8 cellular contexts compared by ENCODE assay signal in genomic region chr5:54944364-54944763, GRCh38. TPM values are rescaled to one million over a fixed set of nuclear protein-coding genes. Genes with fewer than 3 reads are reported as not detected.
DNase-seq lines count a peak whose midpoint lies in the region; TF ChIP-seq lines count a peak whose summit lies in the region.

No MANE protein-coding gene starts in this region.

- DNase-seq in SKM-1 treated with dmso at 0.1 percent for 144 hours (lab: John Stamatoyannopoulos, UW; ENCODE audit: unreplicated experiment) (peak; percentile 3), SKM-1 (lab: John Stamatoyannopoulos, UW; ENCODE audit: unreplicated experiment) (no peak), M059J (ENCODE audit: low read depth) (peak; percentile 34), glutamatergic neuron (no peak), NCI-H1048 (lab: John Stamatoyannopoulos, UW) (no peak), NCI-H2171 treated with DMSO at 0.1 percent for 48 hours (lab: John Stamatoyannopoulos, UW) (no peak)
- DNase-seq in activated gamma-delta T cell treated with anti-CD3 and anti-CD28 coated beads, Interleukin-2, amount 50 U/mL, for 16 hours (ENCODE audit: low read depth): peak; percentile 25
- DNase-seq in stimulated activated CD8-positive, alpha-beta memory T cell treated with anti-CD3 and anti-CD28 coated beads, Interleukin-15, amount 100 ng/mL, for 1 hour (ENCODE audit: low read depth): peak; percentile 24

- H3K4me1 Mint-ChIP-seq in glutamatergic neuron (ENCODE audit: low read depth, unreplicated experiment): no peaks in the 10 kb centered on the region

- H3K9me3 Mint-ChIP-seq in glutamatergic neuron (ENCODE audit: unreplicated experiment): no peaks in the 10 kb centered on the region

- H3K27me3 Mint-ChIP-seq in glutamatergic neuron (ENCODE audit: unreplicated experiment): no peaks in the 10 kb centered on the region

- TF ChIP-seq CTCF in glutamatergic neuron (IDR thresholded peaks at IDR 0.05; ENCODE audit: partially characterized antibody, unreplicated experiment): peak; percentile 87

- no peak overlapping the region for H3K4me3 Mint-ChIP-seq in glutamatergic neuron (ENCODE audit: unreplicated experiment)

- H3K36me3 Mint-ChIP-seq in glutamatergic neuron (ENCODE audit: unreplicated experiment): no peaks in the 10 kb centered on the region

- no peak overlapping the region for H3K27ac Mint-ChIP-seq in glutamatergic neuron (ENCODE audit: unreplicated experiment)

RNA-seq across cellular contexts. Expression of gene ESM1, which starts 41.0 kb away (rescaled TPM):
- total RNA-seq in M059J (2014; rRNA removed; shearing (Covaris generic)): 0.37 and 1.1 TPM in 2 replicates
- total RNA-seq in glutamatergic neuron (ENCODE audit: unreplicated experiment): not detected

Comparison
In these comparisons a context has a peak if more than half of its experiments do, and no peak if none do; other contexts are left out.
1. DNase-seq: peak in SKM-1 treated with dmso at 0.1 percent for 144 hours (single experiment), M059J (single experiment), activated gamma-delta T cell treated with anti-CD3 and anti-CD28 coated beads, Interleukin-2, amount 50 U/mL, for 16 hours (single experiment) and stimulated activated CD8-positive, alpha-beta memory T cell treated with anti-CD3 and anti-CD28 coated beads, Interleukin-15, amount 100 ng/mL, for 1 hour (single experiment); none in SKM-1 (single experiment), glutamatergic neuron (single experiment), NCI-H1048 (single experiment) and NCI-H2171 treated with DMSO at 0.1 percent for 48 hours (single experiment).